ENCODE assay signal across 22 cellular contexts in genomic region chr1:237457573-237457972, GRCh38.
"Had no signal": no experiment of that assay in that cellular context is flagged by ENCODE, and none has a peak within 500 bp of the region (broad histone marks: within the 10 kb centered on the region; RNA-seq: fewer than 3 reads in every experiment).

No MANE protein-coding gene starts in this region.

- H3K4me2 ChIP-seq: PC-9, SK-N-SH had no signal

- H3K36me3 ChIP-seq: MG63, Peyer's patch had no signal

- H3K9me3 ChIP-seq: MG63, Peyer's patch had no signal

- H3K9me2 ChIP-seq: SK-N-SH had no signal

- DNase-seq: Karpas-422; KBM-7; MG63; NCI-H1092; NCI-H1105 treated with DMSO at 0.1 percent for 48 hours; NCI-H1417 treated with DMSO at 0.1 percent for 48 hours; NCI-H146; NCI-H1694 treated with DMSO at 0.1 percent for 48 hours; NCI-H1930; NCI-H2081; NCI-H2171; NCI-H226; NCI-H446; NCI-H510A; NCI-H524 treated with DMSO at 0.1 percent for 48 hours; NCI-H69; NCI-H774; NK-92 treated with Interleukin-12 subunit alpha and Interleukin-12 subunit beta, amount 100 ng/mL, for 24 hours; PC-9; Peyer's patch; SHP77; SK-N-SH had no signal

- H3K27me3 ChIP-seq: Peyer's patch had no signal

- H3K4me1 ChIP-seq: Peyer's patch had no signal

- H2AFZ ChIP-seq: PC-9 had no signal

- H3K27ac ChIP-seq: PC-9, Peyer's patch had no signal

- H3K9ac ChIP-seq: SK-N-SH had no signal

- H3K4me3 ChIP-seq: MG63, PC-9, Peyer's patch had no signal
